10 cellular contexts compared by ENCODE assay signal in genomic region chr4:43776371-43776770, GRCh38.
DNase-seq lines count a peak whose midpoint lies in the region; ATAC-seq, FAIRE-seq and TF ChIP-seq lines count a peak whose summit lies in the region.
"Had no signal": no experiment of that assay in that cellular context is flagged by ENCODE, and none has a peak within 500 bp of the region (broad histone marks: within the 10 kb centered on the region; RNA-seq: fewer than 3 reads in every experiment).

No MANE protein-coding gene starts in this region.

- peak; percentile 37 for FAIRE-seq in kidney (lab: Jason Lieb, UNC)

- H3K4me1 ChIP-seq in DND-41 (ENCODE audit: insufficient read depth, low read length) (no peaks in the 10 kb centered on the region), kidney (ENCODE audit: control insufficient read depth in 1 of 2, insufficient read depth in 1 of 2, low read depth in 1 of 2, low read length in 2 of 2) (no peaks in the 10 kb centered on the region)

- H3K36me3 ChIP-seq in DND-41 (ENCODE audit: insufficient read depth, low read length) (no peaks in the 10 kb centered on the region), SK-N-MC (ENCODE audit: insufficient read depth, low read length) (no peaks in the 10 kb centered on the region), kidney (ENCODE audit: control insufficient read depth in 1 of 2, insufficient read depth in 2 of 2, low read length in 2 of 2) (no peaks in the 10 kb centered on the region)

- H2AFZ ChIP-seq in DND-41 (ENCODE audit: low read depth, low read length): no peak overlapping the region

- H3K9me3 ChIP-seq in DND-41 (ENCODE audit: insufficient read depth, low read length, severe bottlenecking): no peaks in the 10 kb centered on the region
- no peaks in the 10 kb centered on the region for H3K9me3 ChIP-seq in SK-N-MC (ENCODE audit: low read depth, low read length)
- H3K9me3 ChIP-seq in kidney (ENCODE audit: control insufficient read depth in 1 of 2, low read length in 2 of 2): no peaks in the 10 kb centered on the region

- H3K4me2 ChIP-seq in DND-41 (ENCODE audit: insufficient read depth, low read length): no peak overlapping the region

- no peak for ATAC-seq in DND-41 (ENCODE audit: insufficient read depth, low read depth)
- ATAC-seq in left cardiac atrium: no peak
- ATAC-seq: activated CD4-positive, alpha-beta T cell treated with anti-CD3 and anti-CD28 coated beads for 36 hours; naive thymus-derived CD8-positive, alpha-beta T cell had no signal

- intact Hi-C loops in kidney (cut with DNase I) (no loop called here), left cardiac atrium (cut with DNase I) (no loop called here)

- H3K79me2 ChIP-seq in DND-41 (ENCODE audit: insufficient read depth, low read length): no peaks in the 10 kb centered on the region

- no peak overlapping the region for H3K4me3 ChIP-seq in DND-41 (ENCODE audit: low read depth in 1 of 2, low read length in 2 of 2)
- no peak overlapping the region for H3K4me3 ChIP-seq in SK-N-MC
- no peak overlapping the region for H3K4me3 ChIP-seq in kidney (ENCODE audit: low read length in 2 of 2)

- TF ChIP-seq CTCF in DND-41 (IDR thresholded peaks at IDR 0.05; ENCODE audit: borderline replicate concordance, extremely low read depth, low read length, poor library complexity, severe bottlenecking) (peak; percentile 35), kidney (IDR thresholded peaks at IDR 0.05; ENCODE audit: borderline replicate concordance, extremely low read depth, insufficient read depth) (no peak)

- H4K20me1 ChIP-seq in DND-41 (ENCODE audit: insufficient read depth, low read length): no peaks in the 10 kb centered on the region

- H3K9ac ChIP-seq in DND-41 (ENCODE audit: low read depth, low read length): no peak overlapping the region
- no peak overlapping the region for H3K9ac ChIP-seq in SK-N-MC (ENCODE audit: insufficient read length)
- no peak overlapping the region for H3K9ac ChIP-seq in kidney (ENCODE audit: low read length in 2 of 2)

- H3K27ac ChIP-seq in DND-41 (ENCODE audit: low read length) (no peak overlapping the region), SK-N-MC (no peak overlapping the region), kidney (ENCODE audit: low read depth in 2 of 2, low read length in 2 of 2) (no peak overlapping the region)

- H3K27me3 ChIP-seq in DND-41 (ENCODE audit: insufficient read depth, low read length, poor library complexity): no peaks in the 10 kb centered on the region

- DNase-seq in DND-41: no peak
- DNase-seq in HT-29 (ENCODE audit: low spot score): peak; percentile 50
- DNase-seq in SK-N-MC (ENCODE audit: low read depth, low spot score): peak; percentile 5
- no peak for DNase-seq in kidney
- no peak for DNase-seq in stimulated activated naive CD4-positive, alpha-beta T cell treated with Interleukin-2 at 50 U/mL for 16 hours (lab: John Stamatoyannopoulos, UW)
- DNase-seq in NCI-H2029 (lab: John Stamatoyannopoulos, UW): no peak
- no peak for DNase-seq in left cardiac atrium
- DNase-seq: activated CD4-positive, alpha-beta T cell treated with anti-CD3 and anti-CD28 coated beads for 36 hours; activated naive CD8-positive, alpha-beta T cell treated with anti-CD3 and anti-CD28 coated beads for 36 hours; naive thymus-derived CD8-positive, alpha-beta T cell had no signal

Comparison
In these comparisons a context has a peak if more than half of its experiments do, and no peak if none do; other contexts are left out.
1. DNase-seq: peak in HT-29 (single experiment) and SK-N-MC (single experiment); none in DND-41 (single experiment), kidney (single experiment), stimulated activated naive CD4-positive, alpha-beta T cell treated with Interleukin-2 at 50 U/mL for 16 hours (single experiment), NCI-H2029 (single experiment) and left cardiac atrium (single experiment).